ENCODE assay signal across 9 cellular contexts in the genomic region with DNA sequence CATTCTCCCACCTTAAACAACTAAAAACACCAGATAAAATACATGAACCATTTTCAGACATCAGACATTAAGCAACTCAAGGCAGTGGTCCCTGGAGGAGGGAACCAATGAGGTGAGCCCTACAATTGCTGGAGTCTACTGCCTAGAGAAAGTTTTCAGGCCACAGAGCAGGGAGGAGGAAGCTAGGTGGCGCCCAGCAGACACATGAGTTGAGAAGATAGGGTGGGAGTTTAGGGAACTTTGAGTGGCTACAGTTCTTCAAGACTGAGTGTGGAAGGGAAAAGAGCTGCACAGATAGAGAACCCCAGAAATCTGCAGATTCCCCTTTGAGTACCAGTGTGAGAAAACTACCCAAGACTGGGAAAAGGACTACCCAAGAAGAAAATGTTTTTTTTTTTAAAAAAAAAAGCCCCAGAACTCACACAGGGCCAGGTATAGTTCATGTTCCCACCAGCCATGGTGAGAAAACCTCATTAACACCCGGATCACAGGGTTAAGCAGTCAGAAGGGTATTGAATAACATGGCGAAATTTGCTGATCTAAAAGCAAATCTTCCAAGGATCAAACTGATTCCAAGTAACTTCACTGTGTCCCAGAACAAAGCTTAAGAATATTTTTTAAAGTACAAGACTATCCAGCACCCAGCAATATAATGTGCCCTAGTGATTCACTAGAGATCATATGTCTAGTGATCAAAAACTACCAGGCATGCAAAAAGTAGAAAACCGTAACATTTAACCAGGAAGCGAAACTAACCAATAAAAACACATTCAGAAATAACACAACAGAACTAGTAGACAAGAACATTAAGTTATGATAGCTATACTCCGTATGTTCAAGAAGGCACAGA. TPM values are rescaled to one million over a fixed set of nuclear protein-coding genes. Genes with fewer than 3 reads are reported as not detected.
DNase-seq lines count a peak whose midpoint lies in the region; ATAC-seq and TF ChIP-seq lines count a peak whose summit lies in the region.
"Had no signal": no experiment of that assay in that cellular context is flagged by ENCODE, and none has a peak within 500 bp of the region (broad histone marks: within the 10 kb centered on the region; RNA-seq: fewer than 3 reads in every experiment).

No MANE protein-coding gene starts in this region.

- peaks cover 6% of the 10 kb centered on the region for H3K4me1 ChIP-seq in A673 (ENCODE audit: insufficient read depth, low read length, poor library complexity, severe bottlenecking)
- H3K4me1 ChIP-seq in tibial artery: no peaks in the 10 kb centered on the region
- peaks cover 0 to 9% (median 0%) of the 10 kb centered on the region in 4 donors for H3K4me1 ChIP-seq in sigmoid colon

- POLR2A ChIA-PET in A673 (lab: Charles Lee; ENCODE audit: low non-redundant PET): no interaction called here
- POLR2A ChIA-PET in activated CD4-positive, alpha-beta memory T cell treated with anti-CD3 and anti-CD28 coated beads, Interleukin-2, amount 10 ng/mL, durations not matched to agents 7 days and 5 days (lab: Charles Lee): interaction anchor here (1.1 to 5.0 kb wide), 4 partner anchors 9 to 83 kb away, joined by 3 to 36 read pairs (median 4); a partner anchor contains a TSS

- H3K27me3 ChIP-seq in A673 (replicated peaks; ENCODE audit: insufficient read depth, low read depth, low read length, poor library complexity) (no peaks in the 10 kb centered on the region), tibial artery (no peaks in the 10 kb centered on the region), sigmoid colon (no peaks in the 10 kb centered on the region)

- TF ChIP-seq CTCF in A673 (conservative IDR thresholded peaks at IDR 0.05; ENCODE audit: low read depth, low read length): peak; percentile 58
- TF ChIP-seq CTCF in tibial artery (IDR thresholded peaks at IDR 0.05): no peak
- TF ChIP-seq CTCF in mesothelial cell of epicardium (IDR thresholded peaks at IDR 0.05; ENCODE audit: unreplicated experiment): no peak
- TF ChIP-seq CTCF in sigmoid colon (IDR thresholded peaks at IDR 0.05): no peak

- H3K27ac ChIP-seq in A673 (ENCODE audit: low read depth, low read length, poor library complexity, severe bottlenecking) (no peak overlapping the region), tibial artery (no peak overlapping the region), sigmoid colon (no peak overlapping the region)

- peaks cover 80% of the 10 kb centered on the region for H3K36me3 Mint-ChIP-seq in activated CD4-positive, alpha-beta memory T cell treated with anti-CD3 and anti-CD28 coated beads, Interleukin-2, amount 10 ng/mL, durations not matched to agents 7 days and 5 days (ENCODE audit: low read depth)
- H3K36me3 Mint-ChIP-seq in mesothelial cell of epicardium: peaks cover 49% of the 10 kb centered on the region

- H3K4me3 ChIP-seq in A673 (ENCODE audit: low read depth, low read length, poor library complexity, severe bottlenecking) (no peak overlapping the region), tibial artery (no peak overlapping the region), sigmoid colon (no peak overlapping the region)

- peaks cover 8% of the 10 kb centered on the region for H3K9me3 Mint-ChIP-seq in activated CD4-positive, alpha-beta memory T cell treated with anti-CD3 and anti-CD28 coated beads, Interleukin-2, amount 10 ng/mL, durations not matched to agents 7 days and 5 days
- H3K9me3 Mint-ChIP-seq in mesothelial cell of epicardium: peaks cover 14% of the 10 kb centered on the region

- 75 to 86% methylated on average over 6 of the region's 6 CpGs for WGBS in sigmoid colon, 2 donors

- ATAC-seq in GM18519 (IDR thresholded peaks at IDR 0.05; ENCODE audit: low FRiP score, unreplicated experiment): peak; percentile 83
- ATAC-seq in HG03108 (IDR thresholded peaks at IDR 0.05; ENCODE audit: unreplicated experiment): peak; percentile 53
- no peak for ATAC-seq in HG03135 (IDR thresholded peaks at IDR 0.05; ENCODE audit: unreplicated experiment)

- BruUV-seq in A673 (replicated peaks; lab: Mats Ljungman, UMichigan): no TSS peak

- CTCF ChIA-PET in A673 (lab: Charles Lee): no interaction called here
- CTCF ChIA-PET in activated CD4-positive, alpha-beta memory T cell treated with anti-CD3 and anti-CD28 coated beads, Interleukin-2, amount 10 ng/mL, durations not matched to agents 7 days and 5 days (lab: Charles Lee): interaction anchor here (0.7 to 2.8 kb wide), 9 partner anchors 9 to 185 kb away, joined by 3 to 17 read pairs (median 5); a partner anchor contains a TSS

- H3K36me3 ChIP-seq in A673 (ENCODE audit: insufficient read depth, low read length, poor library complexity, severe bottlenecking) (peaks cover 58% of the 10 kb centered on the region), tibial artery (peaks cover 22 to 31% (median 29%) of the 10 kb centered on the region in 3 donors), sigmoid colon (peaks cover 4 to 38% (median 11%) of the 10 kb centered on the region in 4 donors)

- peak overlapping the region; percentile 72 for H3K27ac Mint-ChIP-seq in activated CD4-positive, alpha-beta memory T cell treated with anti-CD3 and anti-CD28 coated beads, Interleukin-2, amount 10 ng/mL, durations not matched to agents 7 days and 5 days
- H3K27ac Mint-ChIP-seq in mesothelial cell of epicardium: no peak overlapping the region

- intact Hi-C loops in A673 (cut with micrococcal nuclease; ENCODE audit: unreplicated experiment): no loop called here
- intact Hi-C loops in tibial artery (cut with DNase I; ENCODE audit: low total_unique reads): no loop called here
- intact Hi-C loops in sigmoid colon (cut with DNase I): no loop called here

- no peak for TF ChIP-seq EP300 in sigmoid colon (IDR thresholded peaks at IDR 0.05)

- no peaks in the 10 kb centered on the region for H3K27me3 Mint-ChIP-seq in activated CD4-positive, alpha-beta memory T cell treated with anti-CD3 and anti-CD28 coated beads, Interleukin-2, amount 10 ng/mL, durations not matched to agents 7 days and 5 days
- H3K27me3 Mint-ChIP-seq in mesothelial cell of epicardium (ENCODE audit: low read depth): no peaks in the 10 kb centered on the region

- no peak for TF ChIP-seq POLR2A in sigmoid colon (IDR thresholded peaks at IDR 0.05)

- H3K9me3 ChIP-seq in A673 (ENCODE audit: low read depth, low read length, poor library complexity, severe bottlenecking) (no peaks in the 10 kb centered on the region), tibial artery (no peaks in the 10 kb centered on the region), sigmoid colon (no peaks in the 10 kb centered on the region)

- DNase-seq in A673 (ENCODE audit: low spot score) (peak; percentile 45), tibial artery (no peak), mesothelial cell of epicardium (ENCODE audit: low spot score in 2 of 2, unreplicated experiment in 2 of 2) (no peak), sigmoid colon (no peak)
- DNase-seq in activated CD4-positive, alpha-beta memory T cell treated with anti-CD3 and anti-CD28 coated beads, Interleukin-2, amount 10 ng/mL, durations not matched to agents 7 days and 5 days: no peak
- DNase-seq: NCI-H69 had no signal

- peaks cover 40% of the 10 kb centered on the region for H3K4me1 Mint-ChIP-seq in activated CD4-positive, alpha-beta memory T cell treated with anti-CD3 and anti-CD28 coated beads, Interleukin-2, amount 10 ng/mL, durations not matched to agents 7 days and 5 days
- no peaks in the 10 kb centered on the region for H3K4me1 Mint-ChIP-seq in mesothelial cell of epicardium

- peak overlapping the region; percentile 23 for H3K4me3 Mint-ChIP-seq in activated CD4-positive, alpha-beta memory T cell treated with anti-CD3 and anti-CD28 coated beads, Interleukin-2, amount 10 ng/mL, durations not matched to agents 7 days and 5 days
- H3K4me3 Mint-ChIP-seq in mesothelial cell of epicardium: no peak overlapping the region

RNA-seq across cellular contexts. Expression of a gene that starts 12.0 kb away (rescaled TPM):
- total RNA-seq in A673 (2021) (81.7 and 83.0 TPM in 2 replicates), mesothelial cell of epicardium (35.2 to 36.0 TPM (median 35.4 TPM) in 3 replicates), sigmoid colon (10 to 100 TPM; 59.4 to 98.5 (median 86.9) TPM)
- 10 to 100 TPM; 46.9 to 54.4 TPM for total RNA-seq in activated CD4-positive, alpha-beta memory T cell treated with anti-CD3 and anti-CD28 coated beads, Interleukin-2, amount 10 ng/mL, durations not matched to agents 7 days and 5 days
- 10 to 100 TPM; 39.5 to 53.5 (median 42.8) TPM for polyA plus RNA-seq in sigmoid colon

RNA-seq across cellular contexts. Expression of a gene that starts 55.3 kb away (rescaled TPM):
- 150 and 155 TPM in 2 replicates for total RNA-seq in A673 (2021)
- total RNA-seq in activated CD4-positive, alpha-beta memory T cell treated with anti-CD3 and anti-CD28 coated beads, Interleukin-2, amount 10 ng/mL, durations not matched to agents 7 days and 5 days: 10 to 100 TPM; 63.4 to 70.3 TPM
- total RNA-seq in mesothelial cell of epicardium: 126 to 130 TPM (median 126 TPM) in 3 replicates
- 100 to 1,000 TPM; 162 to 269 (median 201) TPM for total RNA-seq in sigmoid colon
- 100 to 1,000 TPM; 131 to 359 (median 191) TPM for polyA plus RNA-seq in sigmoid colon
